In the genomic region with DNA sequence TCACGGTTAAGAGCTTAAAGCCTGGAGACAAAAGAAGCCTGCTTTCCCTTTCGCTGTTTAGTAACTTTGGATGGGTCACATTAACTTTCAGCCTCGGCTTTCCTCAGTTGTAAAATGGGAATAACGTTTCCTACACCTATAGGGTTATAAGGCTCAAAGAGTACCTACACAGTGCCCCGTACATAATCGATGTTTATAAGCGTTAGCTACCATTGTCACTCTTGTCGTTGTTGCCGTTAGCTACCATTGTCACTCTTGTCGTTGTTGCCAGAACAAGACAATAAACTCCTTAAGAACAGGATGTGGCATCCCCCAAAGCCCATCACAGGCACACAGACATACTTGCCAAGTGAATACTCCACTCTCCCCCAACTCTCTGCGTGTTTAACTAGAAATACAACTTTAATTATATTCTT, we compare ENCODE assay signal across 8 cellular contexts. TPM values are rescaled to one million over a fixed set of nuclear protein-coding genes. Genes with fewer than 3 reads are reported as not detected.
DNase-seq lines count a peak whose midpoint lies in the region; ATAC-seq and TF ChIP-seq lines count a peak whose summit lies in the region.

No MANE protein-coding gene starts in this region.

- no peak for TF ChIP-seq POLR2A in breast epithelium (IDR thresholded peaks at IDR 0.05)

- H3K9me3 ChIP-seq in breast epithelium (no peaks in the 10 kb centered on the region), muscle layer of duodenum (ENCODE audit: control insufficient read depth in 1 of 2, low read length in 2 of 2) (no peaks in the 10 kb centered on the region)

- peak overlapping the region; percentile 92 for H3K4me3 ChIP-seq in GM12864 (ENCODE audit: low read depth, low read length)
- peak overlapping the region; percentile 80 to 98 (median 85) for H3K4me3 ChIP-seq in breast epithelium
- H3K4me3 ChIP-seq in muscle layer of duodenum (ENCODE audit: low read depth in 1 of 2, low read length in 2 of 2): peak overlapping the region; percentile 52 to 84

- H3K4me1 ChIP-seq in breast epithelium: peaks cover 0 to 3% of the 10 kb centered on the region in 2 donors
- H3K4me1 ChIP-seq in muscle layer of duodenum (ENCODE audit: control insufficient read depth in 1 of 2, insufficient read depth in 2 of 2, low read length in 2 of 2): peaks cover 11 to 16% of the 10 kb centered on the region in 2 donors

- H3K27me3 ChIP-seq in breast epithelium (no peaks in the 10 kb centered on the region), muscle layer of duodenum (ENCODE audit: low read depth, low read length) (no peaks in the 10 kb centered on the region)

- intact Hi-C loops in breast epithelium (cut with DNase I; ENCODE audit: low total_unique reads): loop anchor here (10.0 kb wide), 1 partner anchor 78 kb away; no protein-coding TSS in a partner anchor

- ATAC-seq in GM21367 (IDR thresholded peaks at IDR 0.05; ENCODE audit: unreplicated experiment) (no peak), HG02852 (IDR thresholded peaks at IDR 0.05; ENCODE audit: unreplicated experiment) (no peak)

- H3K27ac ChIP-seq in breast epithelium (peak overlapping the region; percentile 97 to 99), muscle layer of duodenum (ENCODE audit: low read length) (peak overlapping the region; percentile 29)

- DNase-seq in GM12864 (ENCODE audit: low read depth): no peak
- DNase-seq in M059J (ENCODE audit: low read depth): peak; percentile 27
- no peak for DNase-seq in breast epithelium (ENCODE audit: low spot score in 2 of 2)
- DNase-seq in GM20000 (ENCODE audit: low spot score): no peak
- DNase-seq in glomerular visceral epithelial cell (ENCODE audit: extremely low spot score): no peak

- no peak for TF ChIP-seq CTCF in GM12864 (IDR thresholded peaks at IDR 0.05; ENCODE audit: low read depth, low read length, missing control alignments)
- no peak for TF ChIP-seq CTCF in breast epithelium (IDR thresholded peaks at IDR 0.05)
- TF ChIP-seq CTCF in GM20000 (IDR thresholded peaks at IDR 0.05; ENCODE audit: extremely low read depth, missing control alignments): no peak

- no peaks in the 10 kb centered on the region for H3K36me3 ChIP-seq in breast epithelium
- H3K36me3 ChIP-seq in muscle layer of duodenum (ENCODE audit: control insufficient read depth in 1 of 2, insufficient read depth in 2 of 2, low read length in 2 of 2): no peaks in the 10 kb centered on the region

RNA-seq across cellular contexts. Expression of gene MFSD6, which starts 0.9 kb away (rescaled TPM):
- 25.7 and 27.4 TPM in 2 replicates for total RNA-seq in M059J (2014; rRNA removed; shearing (Covaris generic))
- 100 to 1,000 TPM in 1 of 3 donors, 10 to 100 TPM in 2; 52.0 to 180 (median 92.4) TPM for total RNA-seq in breast epithelium
